In the genomic region with DNA sequence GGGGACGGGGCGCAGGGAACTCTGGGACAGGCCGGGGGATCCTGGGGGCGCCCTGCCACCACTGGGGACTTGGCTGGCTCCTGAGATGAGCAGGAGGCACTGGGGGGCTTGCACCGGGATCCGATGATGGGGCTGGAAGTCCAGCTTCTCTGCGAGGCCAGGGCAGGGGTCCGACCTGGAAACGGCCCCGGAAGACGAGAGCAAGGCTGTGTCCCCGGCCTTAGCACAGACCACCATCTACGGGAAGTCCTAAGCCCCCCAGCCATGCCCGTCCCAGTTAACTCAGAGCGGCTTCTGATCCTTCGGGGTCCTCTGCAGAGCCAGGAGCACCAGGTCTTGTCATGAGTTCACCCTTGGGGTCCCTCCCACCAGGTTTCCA, we compare ENCODE assay signal across 9 cellular contexts. TPM values are rescaled to one million over a fixed set of nuclear protein-coding genes. Genes with fewer than 3 reads are reported as not detected.
A peak's percentile ranks its signal among the peaks of the same experiment; 100 is the strongest.
DNase-seq lines count a peak whose midpoint lies in the region; ATAC-seq, FAIRE-seq and TF ChIP-seq lines count a peak whose summit lies in the region.
"Had no signal": no experiment of that assay in that cellular context is flagged by ENCODE, and none has a peak within 500 bp of the region (broad histone marks: within the 10 kb centered on the region; RNA-seq: fewer than 3 reads in every experiment).

No MANE protein-coding gene starts in this region.

- POLR2A ChIA-PET in BJ (lab: Charles Lee), result no interaction called here
- POLR2A ChIA-PET in GM12878 (lab: Charles Lee), result interaction anchor here (0.5 kb wide), 1 partner anchor 234 kb away, joined by 3 read pairs; the partner anchor contains the start of gene ZC3H18

- TSS peak; percentile 75 for BruUV-seq in GM12878 (replicated peaks; lab: Mats Ljungman, UMichigan)

- TF ChIP-seq EP300 in GM12878 (IDR thresholded peaks at IDR 0.05; ENCODE audit: borderline replicate concordance in 1 of 2, control insufficient read depth in 1 of 2, low read depth in 2 of 2, low read length in 2 of 2), result no peak

- ATAC-seq in GM12878 (no peak), mucosa of descending colon (no peak), HG02885 (IDR thresholded peaks at IDR 0.05; ENCODE audit: poor library complexity, unreplicated experiment) (no peak)

- no peak for DNase-seq in BJ (ENCODE audit: low read depth)
- DNase-seq in GM12878 (ENCODE audit: low read depth, low spot score), result no peak
- peak in 2 of 3 donors; percentile 43 to 63 for DNase-seq in mucosa of descending colon
- no peak for DNase-seq in HCEC 1CT
- DNase-seq in GM13976 (ENCODE audit: low spot score), result no peak
- no peak for DNase-seq in cerebellum (ENCODE audit: low spot score)

- H3K4me1 ChIP-seq in HUES64 (ENCODE audit: insufficient read depth, low read length) (no peaks in the 10 kb centered on the region), GM12878 (ENCODE audit: control insufficient read depth, insufficient read depth, low read length) (peaks cover 18% of the 10 kb centered on the region), mucosa of descending colon (ENCODE audit: low read depth) (peaks cover 17% of the 10 kb centered on the region)

- H3K27ac ChIP-seq in HUES64 (ENCODE audit: low read depth, low read length), result peak overlapping the region; percentile 56; the same call in 1 of the 2 replicates
- H3K27ac ChIP-seq in GM12878 (ENCODE audit: control insufficient read depth, insufficient read depth), result peak overlapping the region; percentile 67

- no peak for TF ChIP-seq RAD21 in GM12878 (IDR thresholded peaks at IDR 0.05; ENCODE audit: insufficient read depth, low read depth, low read length)

- CTCF ChIA-PET in BJ (lab: Yijun Ruan, JAX) (interaction anchor here (2.0 kb wide), 1 partner anchor 11 kb away, joined by 7 read pairs; no protein-coding TSS in a partner anchor), GM12878 (lab: Yijun Ruan, JAX) (interaction anchor here (0.7 kb wide), 1 partner anchor 11 kb away, joined by 3 read pairs; no protein-coding TSS in a partner anchor)

- peak overlapping the region; percentile 66 for H3K4me2 ChIP-seq in GM12878 (ENCODE audit: control insufficient read depth, insufficient read depth)

- H3K36me3 ChIP-seq in BJ (ENCODE audit: control insufficient read depth, insufficient read depth, low read length) (peaks cover 3% of the 10 kb centered on the region), HUES64 (ENCODE audit: insufficient read depth, low read length) (peaks cover 46% of the 10 kb centered on the region), GM12878 (ENCODE audit: control insufficient read depth in 2 of 2, insufficient read depth in 2 of 2, low read length in 1 of 2) (peaks cover 2 to 33% of the 10 kb centered on the region in 2 experiments; a peak in 3 of 4 replicates), mucosa of descending colon (ENCODE audit: low read depth) (no peaks in the 10 kb centered on the region)

- no peaks in the 10 kb centered on the region for H3K9me3 ChIP-seq in HUES64 (ENCODE audit: insufficient read depth, low read depth, low read length)
- H3K9me3 ChIP-seq in GM12878 (replicated peaks; ENCODE audit: control insufficient read depth, insufficient read depth, low read length), result no peaks in the 10 kb centered on the region
- no peaks in the 10 kb centered on the region for H3K9me3 ChIP-seq in mucosa of descending colon
- H3K9me3 ChIP-seq: neutrophil had no signal

- FAIRE-seq in GM12878 (lab: Jason Lieb, UNC), result no peak

- H3K79me2 ChIP-seq in GM12878 (ENCODE audit: control insufficient read depth, insufficient read depth, low read length), result peaks cover 28% of the 10 kb centered on the region

- H3K4me3 ChIP-seq in BJ (ENCODE audit: low read depth, low read length) (peak overlapping the region; percentile 77), HUES64 (ENCODE audit: low read length) (peak overlapping the region; percentile 93), GM12878 (peak overlapping the region; percentile 88), mucosa of descending colon (no peak overlapping the region)

- intact Hi-C loops in GM12878 (cut with micrococcal nuclease; ENCODE audit: unreplicated experiment), result no loop called here
- intact Hi-C loops in mucosa of descending colon (cut with DNase I, micrococcal nuclease), result no loop called here

- TF ChIP-seq CTCF in BJ (IDR thresholded peaks at IDR 0.05; ENCODE audit: insufficient read depth, low read depth, low read length) (no peak), GM12878 (IDR thresholded peaks at IDR 0.05 in 2 of 3, conservative IDR thresholded peaks at IDR 0.05 in 1 of 3; ENCODE audit: control insufficient read depth in 2 of 3, extremely low read depth in 1 of 3, insufficient read depth in 1 of 3, low read depth in 3 of 3, low read length in 3 of 3) (no peak), mucosa of descending colon (IDR thresholded peaks at IDR 0.05) (no peak), GM13976 (IDR thresholded peaks at IDR 0.05; ENCODE audit: borderline replicate concordance, control extremely low read depth, extremely low read depth, insufficient read depth, missing control alignments) (no peak)

- 3% methylated on average over 16 of the region's 16 CpGs for WGBS in HUES64
- WGBS in GM12878 (ENCODE audit: insufficient coverage, insufficient replicate concordance, low lambda C conversion rate, missing lambda C conversion rate), result 2% methylated on average over 13 of the region's 16 CpGs

- in situ Hi-C loops in GM12878 (cut with MboI), result no loop called here
- in situ Hi-C loops in GM13976 (cut with MboI; ENCODE audit: low sequenced_read_pairs, unreplicated experiment), result no loop called here

- H3K9ac ChIP-seq in HUES64 (ENCODE audit: low read depth, low read length), result peak overlapping the region; percentile 91
- peak overlapping the region; percentile 90 for H3K9ac ChIP-seq in GM12878 (ENCODE audit: control insufficient read depth, insufficient read depth, low read length)

- H2AFZ ChIP-seq in GM12878 (ENCODE audit: control insufficient read depth, low read depth, low read length), result no peak overlapping the region

- no peaks in the 10 kb centered on the region for H4K20me1 ChIP-seq in GM12878 (ENCODE audit: control insufficient read depth, insufficient read depth)

- peak; percentile 16; the same call in 1 of the 2 replicates for TF ChIP-seq POLR2A in GM12878 (IDR thresholded peaks at IDR 0.05; ENCODE audit: low read depth, low read length)

- SMC1A ChIA-PET in GM12878 (lab: Charles Lee; ENCODE audit: uncharacterized antibody, unreplicated experiment), result no interaction called here

- RAD21 ChIA-PET in GM12878 (lab: Charles Lee; ENCODE audit: unreplicated experiment), result no interaction called here

- H3K27me3 ChIP-seq in BJ (ENCODE audit: control insufficient read depth, insufficient read depth, low read length) (no peaks in the 10 kb centered on the region), HUES64 (ENCODE audit: insufficient read depth, low read length) (no peaks in the 10 kb centered on the region), GM12878 (replicated peaks in 1 of 2; ENCODE audit: control insufficient read depth in 2 of 2, insufficient read depth in 2 of 2, low read length in 1 of 2) (no peaks in the 10 kb centered on the region)
- H3K27me3 ChIP-seq: neutrophil had no signal

RNA-seq across cellular contexts. Expression of gene CDT1, which starts 0.6 kb away (rescaled TPM):
- polyA plus RNA-seq in BJ (2011; rRNA removed) (2.2 and 2.4 TPM in 2 replicates), GM12878 (2011; rRNA removed) (3.3 and 9.0 TPM in 2 replicates), GM12878 (2014; fragmentation: Illumina TruSeq; extraction: Trizol) (1.3 and 4.3 TPM in 2 replicates), GM12878 (2014; fragmentation: Nextera tagmentation; extraction: Ambion mirVana) (1 to 10 TPM in 1 of 2 experiments, under 1 TPM in 1; 0.50 to 1.9 TPM), GM12878 (2014; rRNA removed) (37.7 and 58.6 TPM in 2 replicates), GM12878 (2016; fragmentation: Nextera tagmentation; extraction: Ambion mirVana) (10 to 100 TPM in 1 of 2 experiments, 1 to 10 TPM in 1; 5.7 to 41.3 TPM)
- polyA minus RNA-seq in BJ (2011; rRNA and poly(A)+ RNA removed), result 4.2 and 4.3 TPM in 2 replicates
- polyA plus RNA-seq in HUES64 (2013, experiment 1 of 2), result 57.1 TPM
- 46.1 TPM for polyA plus RNA-seq in HUES64 (2013, experiment 2 of 2)
- 10.9 and 14.9 TPM in 2 replicates for total RNA-seq in GM12878 (2013; cell fraction: nucleolus; rRNA removed)
- total RNA-seq in GM12878 (2014; rRNA removed) (40.4 and 59.3 TPM in 2 replicates), GM12878 (2014; rRNA removed; fragmentation: Illumina TruSeq; extraction: Trizol) (6.5 and 8.5 TPM in 2 replicates), GM12878 (2021) (87.6 and 90.0 TPM in 2 replicates), mucosa of descending colon (10 to 100 TPM in 1 of 3 donors, 1 to 10 TPM in 2; 2.9 to 20.9 (median 7.6) TPM), cerebellum (7.9 TPM)
- polyA plus RNA-seq in GM12878 (2011; ENCODE audit: low read depth), result 8.4 TPM
- polyA plus RNA-seq in GM12878 (2011; cell fraction: cytosol; rRNA removed), result 24.4 and 33.2 TPM in 2 replicates
- polyA plus RNA-seq in GM12878 (2011; cell fraction: nucleus; rRNA removed), result 26.7 and 44.2 TPM in 2 replicates
- 39.9 and 49.2 TPM in 2 replicates for polyA plus RNA-seq in GM12878 (2012)
- 8.9 and 34.4 TPM in 2 replicates for polyA minus RNA-seq in GM12878 (2011; rRNA and poly(A)+ RNA removed)
- 37.6 and 54.5 TPM in 2 replicates for polyA minus RNA-seq in GM12878 (2011; cell fraction: cytosol; rRNA and poly(A)+ RNA removed)
- 8.5 and 22.1 TPM in 2 replicates for polyA minus RNA-seq in GM12878 (2011; cell fraction: nucleus; rRNA and poly(A)+ RNA removed)

RNA-seq across cellular contexts. Expression of gene APRT, which starts 7.6 kb away (rescaled TPM):
- polyA plus RNA-seq in BJ (2011; rRNA removed) (102 and 152 TPM in 2 replicates), GM12878 (2011; rRNA removed) (39.6 and 95.7 TPM in 2 replicates), GM12878 (2014; fragmentation: Illumina TruSeq; extraction: Trizol) (8.6 and 46.2 TPM in 2 replicates), GM12878 (2014; fragmentation: Nextera tagmentation; extraction: Ambion mirVana) (100 to 1,000 TPM in 1 of 2 experiments, 10 to 100 TPM in 1; 30.6 to 100 TPM), GM12878 (2014; rRNA removed) (278 and 338 TPM in 2 replicates), GM12878 (2016; fragmentation: Nextera tagmentation; extraction: Ambion mirVana) (100 to 1,000 TPM; 446 to 495 TPM)
- polyA minus RNA-seq in BJ (2011; rRNA and poly(A)+ RNA removed), result 19.5 and 41.9 TPM in 2 replicates
- polyA plus RNA-seq in HUES64 (2013, experiment 1 of 2), result 176 TPM
- 175 TPM for polyA plus RNA-seq in HUES64 (2013, experiment 2 of 2)
- 39.3 and 42.6 TPM in 2 replicates for total RNA-seq in GM12878 (2013; cell fraction: nucleolus; rRNA removed)
- total RNA-seq in GM12878 (2014; rRNA removed) (308 and 348 TPM in 2 replicates), GM12878 (2014; rRNA removed; fragmentation: Illumina TruSeq; extraction: Trizol) (106 and 113 TPM in 2 replicates), GM12878 (2021) (219 and 234 TPM in 2 replicates), mucosa of descending colon (100 to 1,000 TPM in 2 of 3 donors, 10 to 100 TPM in 1; 76.5 to 185 (median 113) TPM), cerebellum (10.9 TPM)
- 71.1 TPM for polyA plus RNA-seq in GM12878 (2011; ENCODE audit: low read depth)
- polyA plus RNA-seq in GM12878 (2011; cell fraction: cytosol; rRNA removed), result 75.8 and 141 TPM in 2 replicates
- polyA plus RNA-seq in GM12878 (2011; cell fraction: nucleus; rRNA removed), result 107 and 109 TPM in 2 replicates
- 148 and 153 TPM in 2 replicates for polyA plus RNA-seq in GM12878 (2012)
- polyA minus RNA-seq in GM12878 (2011; rRNA and poly(A)+ RNA removed), result 11.7 and 28.6 TPM in 2 replicates
- 42.0 and 50.9 TPM in 2 replicates for polyA minus RNA-seq in GM12878 (2011; cell fraction: cytosol; rRNA and poly(A)+ RNA removed)
- polyA minus RNA-seq in GM12878 (2011; cell fraction: nucleus; rRNA and poly(A)+ RNA removed), result 22.0 and 30.6 TPM in 2 replicates

RNA-seq across cellular contexts. Expression of gene PIEZO1, which starts 19.1 kb away (rescaled TPM):
- polyA plus RNA-seq in BJ (2011; rRNA removed) (58.1 and 139 TPM in 2 replicates), GM12878 (2011; rRNA removed) (15.2 and 28.0 TPM in 2 replicates), GM12878 (2014; fragmentation: Illumina TruSeq; extraction: Trizol) (17.0 and 39.9 TPM in 2 replicates), GM12878 (2014; fragmentation: Nextera tagmentation; extraction: Ambion mirVana) (1 to 10 TPM; 1.3 to 7.2 TPM), GM12878 (2014; rRNA removed) (116 and 167 TPM in 2 replicates), GM12878 (2016; fragmentation: Nextera tagmentation; extraction: Ambion mirVana) (10 to 100 TPM; 31.1 to 35.6 TPM)
- polyA minus RNA-seq in BJ (2011; rRNA and poly(A)+ RNA removed), result 94.7 and 111 TPM in 2 replicates
- 22.3 TPM for polyA plus RNA-seq in HUES64 (2013, experiment 1 of 2)
- polyA plus RNA-seq in HUES64 (2013, experiment 2 of 2), result 21.9 TPM
- total RNA-seq in GM12878 (2013; cell fraction: nucleolus; rRNA removed), result 218 and 234 TPM in 2 replicates
- total RNA-seq in GM12878 (2014; rRNA removed) (96.3 and 106 TPM in 2 replicates), GM12878 (2014; rRNA removed; fragmentation: Illumina TruSeq; extraction: Trizol) (21.8 and 30.6 TPM in 2 replicates), GM12878 (2021) (146 and 169 TPM in 2 replicates), mucosa of descending colon (100 to 1,000 TPM in 2 of 3 donors, 10 to 100 TPM in 1; 71.4 to 218 (median 129) TPM), cerebellum (9.9 TPM)
- 55.6 TPM for polyA plus RNA-seq in GM12878 (2011; ENCODE audit: low read depth)
- polyA plus RNA-seq in GM12878 (2011; cell fraction: cytosol; rRNA removed), result 47.6 and 77.5 TPM in 2 replicates
- polyA plus RNA-seq in GM12878 (2011; cell fraction: nucleus; rRNA removed), result 493 and 679 TPM in 2 replicates
- polyA plus RNA-seq in GM12878 (2012), result 77.9 and 106 TPM in 2 replicates
- polyA minus RNA-seq in GM12878 (2011; rRNA and poly(A)+ RNA removed), result 39.4 and 60.9 TPM in 2 replicates
- 27.0 and 30.1 TPM in 2 replicates for polyA minus RNA-seq in GM12878 (2011; cell fraction: cytosol; rRNA and poly(A)+ RNA removed)
- 81.4 and 144 TPM in 2 replicates for polyA minus RNA-seq in GM12878 (2011; cell fraction: nucleus; rRNA and poly(A)+ RNA removed)

RNA-seq across cellular contexts. Expression of gene GALNS, which starts 52.6 kb away (rescaled TPM):
- polyA plus RNA-seq in BJ (2011; rRNA removed) (6.3 and 9.7 TPM in 2 replicates), GM12878 (2011; rRNA removed) (3.5 and 4.2 TPM in 2 replicates), GM12878 (2014; fragmentation: Illumina TruSeq; extraction: Trizol) (2.6 and 6.0 TPM in 2 replicates), GM12878 (2014; fragmentation: Nextera tagmentation; extraction: Ambion mirVana) (under 1 TPM; 0.37 to 0.95 TPM), GM12878 (2014; rRNA removed) (8.1 and 9.5 TPM in 2 replicates), GM12878 (2016; fragmentation: Nextera tagmentation; extraction: Ambion mirVana) (1 to 10 TPM; 5.6 to 6.5 TPM)
- 3.5 and 5.0 TPM in 2 replicates for polyA minus RNA-seq in BJ (2011; rRNA and poly(A)+ RNA removed)
- polyA plus RNA-seq in HUES64 (2013, experiment 1 of 2), result 12.7 TPM
- 11.3 TPM for polyA plus RNA-seq in HUES64 (2013, experiment 2 of 2)
- 64.8 and 87.4 TPM in 2 replicates for total RNA-seq in GM12878 (2013; cell fraction: nucleolus; rRNA removed)
- total RNA-seq in GM12878 (2014; rRNA removed) (4.0 and 5.1 TPM in 2 replicates), GM12878 (2014; rRNA removed; fragmentation: Illumina TruSeq; extraction: Trizol) (3.7 and 4.3 TPM in 2 replicates), GM12878 (2021) (9.6 and 12.4 TPM in 2 replicates), mucosa of descending colon (10 to 100 TPM; 37.4 to 65.3 (median 44.0) TPM), cerebellum (19.1 TPM)
- 6.4 TPM for polyA plus RNA-seq in GM12878 (2011; ENCODE audit: low read depth)
- 3.5 and 3.9 TPM in 2 replicates for polyA plus RNA-seq in GM12878 (2011; cell fraction: cytosol; rRNA removed)
- 21.1 and 23.2 TPM in 2 replicates for polyA plus RNA-seq in GM12878 (2011; cell fraction: nucleus; rRNA removed)
- 8.5 and 8.8 TPM in 2 replicates for polyA plus RNA-seq in GM12878 (2012)
- 3.1 and 10.6 TPM in 2 replicates for polyA minus RNA-seq in GM12878 (2011; rRNA and poly(A)+ RNA removed)
- 1.1 and 3.3 TPM in 2 replicates for polyA minus RNA-seq in GM12878 (2011; cell fraction: cytosol; rRNA and poly(A)+ RNA removed)
- polyA minus RNA-seq in GM12878 (2011; cell fraction: nucleus; rRNA and poly(A)+ RNA removed), result 10.0 and 19.4 TPM in 2 replicates

RNA-seq across cellular contexts. Expression of gene TRAPPC2L, which starts 52.8 kb away (rescaled TPM):
- 84.8 and 116 TPM in 2 replicates for polyA plus RNA-seq in BJ (2011; rRNA removed)
- polyA minus RNA-seq in BJ (2011; rRNA and poly(A)+ RNA removed), result 28.9 and 47.4 TPM in 2 replicates
- polyA plus RNA-seq in HUES64 (2013, experiment 1 of 2), result 106 TPM
- polyA plus RNA-seq in HUES64 (2013, experiment 2 of 2), result 92.3 TPM
- total RNA-seq in GM12878 (2013; cell fraction: nucleolus; rRNA removed), result 23.0 and 27.4 TPM in 2 replicates
- 66.3 and 73.0 TPM in 2 replicates for total RNA-seq in GM12878 (2014; rRNA removed)
- total RNA-seq in GM12878 (2014; rRNA removed; fragmentation: Illumina TruSeq; extraction: Trizol), result 52.8 and 56.3 TPM in 2 replicates
- total RNA-seq in GM12878 (2021), result 69.6 and 70.7 TPM in 2 replicates
- 120 TPM for polyA plus RNA-seq in GM12878 (2011; ENCODE audit: low read depth)
- polyA plus RNA-seq in GM12878 (2011; rRNA removed), result 71.0 and 158 TPM in 2 replicates
- polyA plus RNA-seq in GM12878 (2011; cell fraction: cytosol; rRNA removed), result 97.6 and 110 TPM in 2 replicates
- 55.1 and 62.1 TPM in 2 replicates for polyA plus RNA-seq in GM12878 (2011; cell fraction: nucleus; rRNA removed)
- 62.8 and 86.2 TPM in 2 replicates for polyA plus RNA-seq in GM12878 (2012)
- 64.0 and 79.3 TPM in 2 replicates for polyA plus RNA-seq in GM12878 (2014; fragmentation: Illumina TruSeq; extraction: Trizol)
- 100 to 1,000 TPM; 337 to 363 TPM for polyA plus RNA-seq in GM12878 (2014; fragmentation: Nextera tagmentation; extraction: Ambion mirVana)
- polyA plus RNA-seq in GM12878 (2014; rRNA removed), result 67.0 and 105 TPM in 2 replicates
- 100 to 1,000 TPM; 189 to 221 TPM for polyA plus RNA-seq in GM12878 (2016; fragmentation: Nextera tagmentation; extraction: Ambion mirVana)
- polyA minus RNA-seq in GM12878 (2011; rRNA and poly(A)+ RNA removed), result 28.0 and 32.8 TPM in 2 replicates
- polyA minus RNA-seq in GM12878 (2011; cell fraction: cytosol; rRNA and poly(A)+ RNA removed), result 9.6 and 15.1 TPM in 2 replicates
- 26.0 and 35.4 TPM in 2 replicates for polyA minus RNA-seq in GM12878 (2011; cell fraction: nucleus; rRNA and poly(A)+ RNA removed)
- 10 to 100 TPM; 30.6 to 57.9 (median 40.7) TPM for total RNA-seq in mucosa of descending colon
- total RNA-seq in cerebellum, result 26.9 TPM

Comparison
In these comparisons a context has a peak if more than half of its experiments do, and no peak if none do; other contexts are left out.
1. DNase-seq: peak in mucosa of descending colon (2 of 3); none in BJ (single experiment), GM12878 (single experiment), HCEC 1CT (single experiment), GM13976 (single experiment) and cerebellum (single experiment).